Comparison of ENCODE assay signal across 1 cellular context in genomic region chr17:19933221-19933620, GRCh38.
TF ChIP-seq lines count a peak whose summit lies in the region.

No MANE protein-coding gene starts in this region.

TF ChIP-seq in GM12878, 131 proteins besides CTCF, POLR2A, EP300 and RAD21 (continued from another document):
- no peak for TF ChIP-seq CUX1 (IDR thresholded peaks at IDR 0.05; ENCODE audit: insufficient replicate concordance, low read depth, low read length)
- no peak for TF ChIP-seq TAF1 (IDR thresholded peaks at IDR 0.05; ENCODE audit: borderline replicate concordance, low read depth, low read length)
- TF ChIP-seq PBX3 (IDR thresholded peaks at IDR 0.05; ENCODE audit: insufficient replicate concordance, low read depth, low read length): no peak
- TF ChIP-seq HSF1 (IDR thresholded peaks at IDR 0.05; ENCODE audit: low read depth, low read length): no peak
- TF ChIP-seq ZSCAN29 (IDR thresholded peaks at IDR 0.05): no peak
- TF ChIP-seq ZNF217 (IDR thresholded peaks at IDR 0.05): no peak
- no peak for TF ChIP-seq TARDBP (IDR thresholded peaks at IDR 0.05; ENCODE audit: borderline replicate concordance)
